ENCODE assay signal across 8 cellular contexts in the genomic region with DNA sequence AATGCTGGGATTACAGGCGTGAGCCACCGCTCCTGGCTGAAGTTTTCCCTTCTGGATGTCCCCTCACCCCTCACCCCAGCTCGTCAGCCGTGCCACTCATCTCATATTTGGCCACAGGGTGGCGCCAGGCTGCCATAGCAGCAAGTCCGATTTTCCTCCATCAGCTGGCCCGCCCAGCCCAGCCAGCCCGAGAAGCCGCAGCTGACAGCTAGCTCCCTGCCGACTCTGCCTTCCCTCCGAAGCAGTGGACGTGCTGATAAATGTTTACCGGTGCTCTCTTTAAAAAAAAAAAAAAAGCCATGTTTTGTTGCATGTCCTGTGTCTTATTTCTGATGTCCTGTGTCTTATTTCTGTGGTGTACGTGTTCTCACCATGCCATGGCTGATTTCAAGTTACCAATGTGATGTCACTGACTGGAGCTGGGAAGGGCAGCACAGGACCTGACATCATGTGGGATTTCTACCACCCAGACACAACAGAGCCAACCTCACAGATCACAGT. TPM values are rescaled to one million over a fixed set of nuclear protein-coding genes. Genes with fewer than 3 reads are reported as not detected.
DNase-seq lines count a peak whose midpoint lies in the region; ATAC-seq and TF ChIP-seq lines count a peak whose summit lies in the region.

No MANE protein-coding gene starts in this region.

- peak; percentile 61 for ATAC-seq in GM19438 (IDR thresholded peaks at IDR 0.05; ENCODE audit: low read depth, unreplicated experiment)

- no peaks in the 10 kb centered on the region for H3K36me3 ChIP-seq in KMS-11 (ENCODE audit: insufficient read depth)
- peaks cover 0 to 7% of the 10 kb centered on the region in 2 donors for H3K36me3 ChIP-seq in stomach smooth muscle (ENCODE audit: control insufficient read depth in 2 of 2, insufficient read depth in 2 of 2, low read length in 2 of 2)

- peaks cover 12% of the 10 kb centered on the region for H3K36me3 Mint-ChIP-seq in activated T-helper 2 cell treated with anti-CD3 and anti-CD28 coated beads, Interferon-gamma antibody, Interleukin-2, Interleukin-4, amounts not matched to agents 10 μg/mL and 5 μg/mL and 100 μg/mL, durations not matched to agents 14 hours and 24 hours and 36 hours (ENCODE audit: low read depth)

- no peaks in the 10 kb centered on the region for H3K79me2 ChIP-seq in KMS-11 (ENCODE audit: insufficient read depth, low read depth)

- peak; percentile 15 to 85 (median 78) for DNase-seq in C1 segment of cervical spinal cord (lab: John Stamatoyannopoulos, UW)
- peak; percentile 83 for DNase-seq in RWPE1 (ENCODE audit: low spot score)
- peak; percentile 66 for DNase-seq in activated T-helper 2 cell treated with anti-CD3 and anti-CD28 coated beads, Interferon-gamma antibody, Interleukin-2, Interleukin-4, amounts not matched to agents 10 μg/mL and 5 μg/mL and 100 μg/mL, durations not matched to agents 14 hours and 24 hours and 36 hours (ENCODE audit: low spot score)
- DNase-seq in fibroblast of the aortic adventitia (ENCODE audit: low read depth): peak; percentile 87
- peak; percentile 32 to 94 (median 79) for DNase-seq in nucleus accumbens (lab: John Stamatoyannopoulos, UW)

- POLR2A ChIA-PET in RWPE1 (lab: Yijun Ruan, JAX; ENCODE audit: low non-redundant PET): interaction anchor here (0.6 to 1.9 kb wide), 2 partner anchors 58 to 101 kb away, joined by 9 to 17 read pairs; a partner anchor contains a TSS

- H3K4me1 ChIP-seq in KMS-11 (ENCODE audit: low read depth, poor library complexity, severe bottlenecking) (peaks cover 3% of the 10 kb centered on the region), stomach smooth muscle (ENCODE audit: control insufficient read depth, insufficient read depth, low read length) (peaks cover 71% of the 10 kb centered on the region)

- no peaks in the 10 kb centered on the region for H4K20me1 ChIP-seq in KMS-11 (ENCODE audit: insufficient read depth)

- H3K4me2 ChIP-seq in KMS-11: no peak overlapping the region

- TF ChIP-seq CTCF in KMS-11 (conservative IDR thresholded peaks at IDR 0.05; ENCODE audit: low read depth, low read length) (peak; percentile 81), RWPE1 (conservative IDR thresholded peaks at IDR 0.05; ENCODE audit: low read depth) (peak; percentile 93), fibroblast of the aortic adventitia (IDR thresholded peaks at IDR 0.05; ENCODE audit: insufficient read depth, low read length) (peak; percentile 79)

- no peaks in the 10 kb centered on the region for H3K27me3 Mint-ChIP-seq in activated T-helper 2 cell treated with anti-CD3 and anti-CD28 coated beads, Interferon-gamma antibody, Interleukin-2, Interleukin-4, amounts not matched to agents 10 μg/mL and 5 μg/mL and 100 μg/mL, durations not matched to agents 14 hours and 24 hours and 36 hours (ENCODE audit: low read depth)

- H3K4me3 Mint-ChIP-seq in activated T-helper 2 cell treated with anti-CD3 and anti-CD28 coated beads, Interferon-gamma antibody, Interleukin-2, Interleukin-4, amounts not matched to agents 10 μg/mL and 5 μg/mL and 100 μg/mL, durations not matched to agents 14 hours and 24 hours and 36 hours (ENCODE audit: low read depth): no peak overlapping the region

- no peaks in the 10 kb centered on the region for H3K9me3 Mint-ChIP-seq in activated T-helper 2 cell treated with anti-CD3 and anti-CD28 coated beads, Interferon-gamma antibody, Interleukin-2, Interleukin-4, amounts not matched to agents 10 μg/mL and 5 μg/mL and 100 μg/mL, durations not matched to agents 14 hours and 24 hours and 36 hours

- H3K9me3 ChIP-seq in stomach smooth muscle (ENCODE audit: control insufficient read depth in 2 of 2, low read length in 2 of 2): no peaks in the 10 kb centered on the region

- intact Hi-C loops in activated T-helper 2 cell treated with anti-CD3 and anti-CD28 coated beads, Interferon-gamma antibody, Interleukin-2, Interleukin-4, amounts not matched to agents 10 μg/mL and 5 μg/mL and 100 μg/mL, durations not matched to agents 14 hours and 24 hours and 36 hours (cut with micrococcal nuclease): loop anchor here (1.0 kb wide), 2 partner anchors 107 to 113 kb away; no protein-coding TSS in a partner anchor

- no peak overlapping the region for H3K9ac ChIP-seq in KMS-11
- peak overlapping the region; percentile 1 to 51 for H3K9ac ChIP-seq in stomach smooth muscle (ENCODE audit: low read length in 2 of 2)

- H3K4me3 ChIP-seq in KMS-11 (IDR thresholded peaks at IDR 0.05; ENCODE audit: insufficient read depth, low read depth, low read length) (no peak overlapping the region), fibroblast of the aortic adventitia (ENCODE audit: low read depth, low read length) (no peak overlapping the region), stomach smooth muscle (ENCODE audit: low read length in 2 of 2) (no peak overlapping the region)

- H3K27me3 ChIP-seq in KMS-11 (ENCODE audit: insufficient read depth, low read depth): no peaks in the 10 kb centered on the region
- H3K27me3 ChIP-seq in stomach smooth muscle (ENCODE audit: control insufficient read depth in 1 of 2, insufficient read depth in 2 of 2, low read length in 2 of 2): no peaks in the 10 kb centered on the region

- no peak overlapping the region for H2AFZ ChIP-seq in KMS-11 (ENCODE audit: low read depth)

- peaks cover 18% of the 10 kb centered on the region for H3K4me1 Mint-ChIP-seq in activated T-helper 2 cell treated with anti-CD3 and anti-CD28 coated beads, Interferon-gamma antibody, Interleukin-2, Interleukin-4, amounts not matched to agents 10 μg/mL and 5 μg/mL and 100 μg/mL, durations not matched to agents 14 hours and 24 hours and 36 hours (ENCODE audit: low read depth)

- H3K27ac ChIP-seq in KMS-11 (no peak overlapping the region), RWPE1 (peak overlapping the region; percentile 53; the same call in 1 of the 2 replicates), stomach smooth muscle (ENCODE audit: low read length) (no peak overlapping the region)

- no peak overlapping the region for H3K27ac Mint-ChIP-seq in activated T-helper 2 cell treated with anti-CD3 and anti-CD28 coated beads, Interferon-gamma antibody, Interleukin-2, Interleukin-4, amounts not matched to agents 10 μg/mL and 5 μg/mL and 100 μg/mL, durations not matched to agents 14 hours and 24 hours and 36 hours

- CTCF ChIA-PET in RWPE1 (lab: Yijun Ruan, JAX): interaction anchor here (0.5 to 5.3 kb wide), 30 partner anchors 8 to 530 kb away, joined by 3 to 61 read pairs (median 5); a partner anchor contains a TSS

RNA-seq across cellular contexts. Expression of a gene that starts 58.3 kb away (rescaled TPM):
- total RNA-seq in activated T-helper 2 cell treated with anti-CD3 and anti-CD28 coated beads, Interferon-gamma antibody, Interleukin-2, Interleukin-4, amounts not matched to agents 10 μg/mL and 5 μg/mL and 100 μg/mL, durations not matched to agents 14 hours and 24 hours and 36 hours: 60.4 and 61.0 TPM in 2 replicates
- 31.2 and 60.2 TPM in 2 replicates for total RNA-seq in fibroblast of the aortic adventitia (ENCODE audit: low replicate concordance)
